19 cellular contexts compared by ENCODE assay signal in the genomic region with DNA sequence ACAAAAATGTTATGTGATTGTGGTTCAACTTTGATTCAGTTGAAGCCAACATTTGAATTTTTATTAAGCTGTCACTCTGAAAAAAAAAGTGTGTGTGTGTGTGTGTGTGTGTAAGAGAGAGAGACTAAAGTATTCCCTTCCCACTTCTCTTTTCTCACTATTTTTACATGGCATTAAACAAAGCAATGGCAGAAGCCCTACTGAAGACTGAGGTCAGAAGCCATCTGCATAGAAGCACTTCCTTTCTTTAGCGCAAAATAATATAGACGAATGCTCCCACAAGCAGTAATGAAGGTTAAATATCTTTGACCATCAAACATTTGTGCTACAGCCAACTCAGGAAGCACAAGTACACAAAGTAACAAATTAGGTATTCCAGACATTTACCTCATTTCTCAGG.
"Had no signal": no experiment of that assay in that cellular context is flagged by ENCODE, and none has a peak within 500 bp of the region (broad histone marks: within the 10 kb centered on the region; RNA-seq: fewer than 3 reads in every experiment).

No MANE protein-coding gene starts in this region.

- H3K4me3 ChIP-seq: breast epithelium, coronary artery, lower lobe of right lung, sigmoid colon, thyroid gland had no signal

- H3K4me1 Mint-ChIP-seq: activated naive CD4-positive, alpha-beta T cell treated with anti-CD3 and anti-CD28 coated beads, Interleukin-2, amount 50 U/mL, for 24 hours; nephron had no signal

- ATAC-seq: activated T-cell treated with anti-CD3 and anti-CD28 coated beads, Interleukin-2, amount 50 U/mL, for 72 hours; lower lobe of right lung had no signal

- H3K27me3 ChIP-seq: breast epithelium, sigmoid colon, thyroid gland had no signal

- H3K4me1 ChIP-seq: breast epithelium, lower lobe of right lung, sigmoid colon, thyroid gland had no signal

- H3K9me3 ChIP-seq: breast epithelium, lower lobe of right lung, thyroid gland had no signal

- H3K9me3 Mint-ChIP-seq: activated naive CD4-positive, alpha-beta T cell treated with anti-CD3 and anti-CD28 coated beads, Interleukin-2, amount 50 U/mL, for 24 hours had no signal

- DNase-seq: activated CD4-positive, alpha-beta T cell treated with anti-CD3 and anti-CD28 coated beads, Interleukin-2, amount 50 U/mL, for 4 hours; activated effector memory CD4-positive, alpha-beta T cell treated with anti-CD3 and anti-CD28 coated beads, Interleukin-2, amount 50 U/mL, for 16 hours; activated T-cell treated with anti-CD3 and anti-CD28 coated beads, Interleukin-2, amount 50 U/mL, for 72 hours; erythroblast; foreskin melanocyte; glutamatergic neuron; hippocampal formation; islet precursor cell; lower lobe of right lung; nucleus accumbens; sigmoid colon; stimulated activated CD4-positive, alpha-beta T cell treated with anti-CD3 and anti-CD28 coated beads, Interleukin-4, amount 100 ng/mL, for 24 hours; stimulated activated naive CD4-positive, alpha-beta T cell treated with Interleukin-2 at 50 U/mL for 16 hours; WERI-Rb-1 had no signal

- H3K36me3 ChIP-seq: breast epithelium, lower lobe of right lung, sigmoid colon, thyroid gland, WERI-Rb-1 had no signal

- H3K4me3 Mint-ChIP-seq: activated naive CD4-positive, alpha-beta T cell treated with anti-CD3 and anti-CD28 coated beads, Interleukin-2, amount 50 U/mL, for 24 hours; activated T-cell treated with anti-CD3 and anti-CD28 coated beads, Interleukin-2, amount 50 U/mL, for 72 hours; nephron had no signal

- H3K36me3 Mint-ChIP-seq: activated naive CD4-positive, alpha-beta T cell treated with anti-CD3 and anti-CD28 coated beads, Interleukin-2, amount 50 U/mL, for 24 hours had no signal

- H3K27ac Mint-ChIP-seq: activated naive CD4-positive, alpha-beta T cell treated with anti-CD3 and anti-CD28 coated beads, Interleukin-2, amount 50 U/mL, for 24 hours; activated T-cell treated with anti-CD3 and anti-CD28 coated beads, Interleukin-2, amount 50 U/mL, for 72 hours; nephron had no signal

- H3K27me3 Mint-ChIP-seq: activated naive CD4-positive, alpha-beta T cell treated with anti-CD3 and anti-CD28 coated beads, Interleukin-2, amount 50 U/mL, for 24 hours had no signal

- H3K27ac ChIP-seq: breast epithelium, coronary artery, lower lobe of right lung, sigmoid colon, thyroid gland, WERI-Rb-1 had no signal
